1 cellular context compared by ENCODE assay signal in genomic region chr14:60252630-60253029, GRCh38.
A peak's percentile ranks its signal among the peaks of the same experiment; 100 is the strongest.
TF ChIP-seq lines count a peak whose summit lies in the region.

No MANE protein-coding gene starts in this region.

TF ChIP-seq in K562, 482 proteins besides CTCF, POLR2A, EP300 and RAD21:
- no peak for TF ChIP-seq NONO (IDR thresholded peaks at IDR 0.05; ENCODE audit: low read depth in 2 of 2, low read length in 1 of 2)
- TF ChIP-seq CEBPG (CRISPR knock-in tag; IDR thresholded peaks at IDR 0.05) = no peak
- TF ChIP-seq CEBPG (tag; conservative IDR thresholded peaks at IDR 0.05 in 1 of 2, IDR thresholded peaks at IDR 0.05 in 1 of 2) = peak; percentile 27 to 84; a peak in 2 of 4 replicates
- peak; percentile 78 for TF ChIP-seq CEBPB (tag; IDR thresholded peaks at IDR 0.05)
